In the genomic region with DNA sequence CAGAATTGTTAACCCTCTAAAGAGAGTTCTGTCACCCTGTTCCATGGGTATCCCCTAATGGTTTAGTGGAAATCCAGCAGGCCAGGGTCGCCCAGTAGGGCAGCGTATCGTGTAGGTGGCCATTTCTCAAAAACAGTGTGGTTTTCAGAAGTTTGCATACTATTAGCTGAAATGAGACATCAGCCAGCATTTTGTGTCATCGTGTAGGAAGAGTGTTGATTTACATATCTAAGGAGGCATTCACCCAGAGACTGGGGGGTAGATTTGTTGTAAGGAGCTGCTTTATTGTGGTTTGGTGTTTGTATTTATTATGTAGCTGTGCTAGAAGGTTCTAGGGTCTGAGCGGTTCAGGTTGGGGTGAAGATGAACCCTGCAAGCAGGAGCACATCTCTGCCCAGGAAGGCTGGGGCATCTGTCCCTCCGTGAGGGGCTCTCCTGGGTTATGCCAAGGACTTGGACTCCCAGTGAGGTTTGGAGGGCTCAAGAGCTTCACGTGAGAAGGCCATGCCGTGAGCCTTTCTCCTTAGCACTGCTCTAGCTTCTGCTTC, we compare ENCODE assay signal across 12 cellular contexts.
DNase-seq lines count a peak whose midpoint lies in the region; ATAC-seq and TF ChIP-seq lines count a peak whose summit lies in the region.
"Had no signal": no experiment of that assay in that cellular context is flagged by ENCODE, and none has a peak within 500 bp of the region (broad histone marks: within the 10 kb centered on the region; RNA-seq: fewer than 3 reads in every experiment).

No MANE protein-coding gene starts in this region.

- no peaks in the 10 kb centered on the region for H3K9me3 ChIP-seq in KOPT-K1 (ENCODE audit: insufficient read depth, low read length, poor library complexity, severe bottlenecking)
- H3K9me3 ChIP-seq in tibial artery, result no peaks in the 10 kb centered on the region
- H3K9me3 ChIP-seq: right atrium auricular region had no signal

- H3K4me3 Mint-ChIP-seq in activated T-cell treated with anti-CD3 and anti-CD28 coated beads, Interleukin-2, amount 50 U/mL, for 4 hours, result no peak overlapping the region

- no peak overlapping the region for H3K4me3 ChIP-seq in tibial artery
- H3K4me3 ChIP-seq: lung, right atrium auricular region had no signal

- peaks cover 5 to 57% (median 37%) of the 10 kb centered on the region in 4 donors for H3K4me1 ChIP-seq in tibial artery
- H3K4me1 ChIP-seq: foreskin keratinocyte, right atrium auricular region had no signal

- no peak for TF ChIP-seq CTCF in tibial artery (IDR thresholded peaks at IDR 0.05)

- ATAC-seq in activated T-cell treated with anti-CD3 and anti-CD28 coated beads, Interleukin-2, amount 50 U/mL, for 4 hours, result peak; percentile 71 to 81
- ATAC-seq in HG02571 (IDR thresholded peaks at IDR 0.05; ENCODE audit: unreplicated experiment), result peak; percentile 70
- ATAC-seq in GM18502 (IDR thresholded peaks at IDR 0.05; ENCODE audit: poor library complexity, unreplicated experiment), result no peak
- ATAC-seq in HG03097 (IDR thresholded peaks at IDR 0.05; ENCODE audit: low FRiP score, unreplicated experiment), result no peak
- ATAC-seq: foreskin keratinocyte had no signal

- intact Hi-C loops in tibial artery (cut with DNase I; ENCODE audit: low total_unique reads), result no loop called here

- H3K36me3 ChIP-seq in KOPT-K1 (ENCODE audit: insufficient read depth, low read length) (peaks cover 98% of the 10 kb centered on the region), tibial artery (peaks cover 7 to 27% (median 15%) of the 10 kb centered on the region in 3 donors)

- H3K36me3 Mint-ChIP-seq in activated T-cell treated with anti-CD3 and anti-CD28 coated beads, Interleukin-2, amount 50 U/mL, for 4 hours (ENCODE audit: insufficient read depth), result peaks cover 58% of the 10 kb centered on the region

- H3K27ac ChIP-seq in KOPT-K1 (ENCODE audit: low read depth, low read length, poor library complexity, severe bottlenecking), result peak overlapping the region; percentile 86
- peak overlapping the region; percentile 75 to 83 for H3K27ac ChIP-seq in tibial artery
- H3K27ac ChIP-seq: foreskin keratinocyte, right atrium auricular region had no signal

- no peaks in the 10 kb centered on the region for H3K27me3 Mint-ChIP-seq in activated T-cell treated with anti-CD3 and anti-CD28 coated beads, Interleukin-2, amount 50 U/mL, for 4 hours (ENCODE audit: low read depth)

- no peak for DNase-seq in activated T-cell treated with anti-CD3 and anti-CD28 coated beads, Interleukin-2, amount 50 U/mL, for 4 hours
- DNase-seq in activated T-cell treated with anti-CD3 and anti-CD28 coated beads, Interleukin-2, amount 50 U/mL, for 1 hour, result no peak
- DNase-seq in tibial artery (no peak), dermis blood vessel endothelial cell (no peak)
- DNase-seq: foreskin keratinocyte, NCI-H1417 treated with DMSO at 0.1 percent for 48 hours had no signal

- H3K9me3 Mint-ChIP-seq in activated T-cell treated with anti-CD3 and anti-CD28 coated beads, Interleukin-2, amount 50 U/mL, for 4 hours, result no peaks in the 10 kb centered on the region

- no peaks in the 10 kb centered on the region for H3K27me3 ChIP-seq in tibial artery
- H3K27me3 ChIP-seq: foreskin keratinocyte, right atrium auricular region had no signal

- peaks cover 12% of the 10 kb centered on the region for H3K4me1 Mint-ChIP-seq in activated T-cell treated with anti-CD3 and anti-CD28 coated beads, Interleukin-2, amount 50 U/mL, for 4 hours (ENCODE audit: low read depth)

Comparison
In these comparisons a context has a peak if more than half of its experiments do, and no peak if none do; other contexts are left out.
1. ATAC-seq: peak in activated T-cell treated with anti-CD3 and anti-CD28 coated beads, Interleukin-2, amount 50 U/mL, for 4 hours (2 of 2) and HG02571 (single experiment); none in GM18502 (single experiment) and HG03097 (single experiment).